In the genomic region with DNA sequence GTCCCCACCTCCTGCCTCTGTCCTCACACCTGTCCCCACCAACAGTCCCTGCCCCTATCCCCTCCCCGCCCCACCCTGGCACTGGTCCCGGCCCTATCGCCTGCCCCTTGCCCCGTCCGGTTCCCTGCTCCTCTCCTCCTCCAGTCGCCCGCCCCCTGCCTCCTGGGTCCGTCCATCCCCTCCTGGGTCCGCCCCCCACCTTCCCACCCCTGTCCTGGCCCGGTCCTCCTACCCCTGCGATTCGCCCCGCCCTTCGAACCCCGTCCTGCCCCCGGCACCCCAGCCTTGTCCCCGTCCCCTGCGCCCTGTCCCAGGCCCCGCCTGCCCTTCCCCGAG, we compare ENCODE assay signal across 8 cellular contexts. TPM values are rescaled to one million over a fixed set of nuclear protein-coding genes. Genes with fewer than 3 reads are reported as not detected.
DNase-seq lines count a peak whose midpoint lies in the region; ATAC-seq and TF ChIP-seq lines count a peak whose summit lies in the region.

No MANE protein-coding gene starts in this region.

- H4K20me1 ChIP-seq in smooth muscle cell (ENCODE audit: low read depth): peaks cover 22% of the 10 kb centered on the region

- H3K4me3 Mint-ChIP-seq in activated CD8-positive, alpha-beta T cell treated with anti-CD3 and anti-CD28 coated beads for 36 hours: peak overlapping the region; percentile 77

- peaks cover 35% of the 10 kb centered on the region for H3K79me2 ChIP-seq in smooth muscle cell (ENCODE audit: low read depth)

- intact Hi-C loops in activated CD8-positive, alpha-beta T cell treated with anti-CD3 and anti-CD28 coated beads for 36 hours (cut with micrococcal nuclease): no loop called here
- intact Hi-C loops in right cardiac atrium (cut with DNase I): no loop called here

- H3K4me1 ChIP-seq in right cardiac atrium (ENCODE audit: control insufficient read depth, insufficient read depth, low read length) (peaks cover 7% of the 10 kb centered on the region), smooth muscle cell (ENCODE audit: low read depth) (no peaks in the 10 kb centered on the region)

- H3K27me3 ChIP-seq in right cardiac atrium (ENCODE audit: control insufficient read depth, insufficient read depth): no peaks in the 10 kb centered on the region
- no peaks in the 10 kb centered on the region for H3K27me3 ChIP-seq in smooth muscle cell (ENCODE audit: low read depth)

- peak overlapping the region; percentile 95 for H3K9ac ChIP-seq in smooth muscle cell (ENCODE audit: low read depth)

- H3K4me1 Mint-ChIP-seq in activated CD8-positive, alpha-beta T cell treated with anti-CD3 and anti-CD28 coated beads for 36 hours (ENCODE audit: low read depth): peaks cover 10% of the 10 kb centered on the region

- WGBS in right cardiac atrium: 3% methylated on average over 20 of the region's 20 CpGs
- WGBS in smooth muscle cell (ENCODE audit: low lambda C conversion rate): no CpG with 5 or more reads among the region's 20 CpGs

- H3K9me3 ChIP-seq in right cardiac atrium (ENCODE audit: control insufficient read depth, low read length): no peaks in the 10 kb centered on the region
- no peaks in the 10 kb centered on the region for H3K9me3 ChIP-seq in smooth muscle cell (replicated peaks; ENCODE audit: low read depth)

- POLR2A ChIA-PET in activated CD8-positive, alpha-beta T cell treated with anti-CD3 and anti-CD28 coated beads for 36 hours (lab: Charles Lee): interaction anchor here (0.6 to 1.5 kb wide), 3 partner anchors 16 to 125 kb away, joined by 3 to 4 read pairs (median 3); no protein-coding TSS in a partner anchor

- H3K36me3 Mint-ChIP-seq in activated CD8-positive, alpha-beta T cell treated with anti-CD3 and anti-CD28 coated beads for 36 hours (ENCODE audit: low read depth): peaks cover 15% of the 10 kb centered on the region

- H3F3A ChIP-seq in smooth muscle cell (ENCODE audit: low read depth): peaks cover 11% of the 10 kb centered on the region

- H3K9me3 Mint-ChIP-seq in activated CD8-positive, alpha-beta T cell treated with anti-CD3 and anti-CD28 coated beads for 36 hours: no peaks in the 10 kb centered on the region

- no peak for DNase-seq in activated CD8-positive, alpha-beta T cell treated with anti-CD3 and anti-CD28 coated beads for 36 hours
- DNase-seq in right cardiac atrium: peak in 2 of 3 donors; percentile 50 to 81
- no peak for DNase-seq in smooth muscle cell (lab: John Stamatoyannopoulos, UW; ENCODE audit: unreplicated experiment)
- DNase-seq in effector CD8-positive, alpha-beta T cell (lab: John Stamatoyannopoulos, UW): no peak
- no peak for DNase-seq in superior temporal gyrus (ENCODE audit: extremely low spot score)
- no peak for DNase-seq in NCI-H2196 (lab: John Stamatoyannopoulos, UW; ENCODE audit: unreplicated experiment)

- H3K27ac ChIP-seq in right cardiac atrium (ENCODE audit: low read length) (peak overlapping the region; percentile 80), smooth muscle cell (ENCODE audit: low read depth) (peak overlapping the region; percentile 63)

- ATAC-seq in GM19351 (IDR thresholded peaks at IDR 0.05; ENCODE audit: unreplicated experiment) (peak; percentile 17), right cardiac atrium (peak; percentile 9 to 50), HG02588 (IDR thresholded peaks at IDR 0.05; ENCODE audit: unreplicated experiment) (no peak)
- ATAC-seq in activated CD8-positive, alpha-beta T cell treated with anti-CD3 and anti-CD28 coated beads for 36 hours: peak; percentile 17

- peak overlapping the region; percentile 73 for H3K27ac Mint-ChIP-seq in activated CD8-positive, alpha-beta T cell treated with anti-CD3 and anti-CD28 coated beads for 36 hours

- no peaks in the 10 kb centered on the region for H3K36me3 ChIP-seq in smooth muscle cell (ENCODE audit: low read depth)

- peak overlapping the region; percentile 73 for H3K4me3 ChIP-seq in right cardiac atrium (ENCODE audit: low read length)
- H3K4me3 ChIP-seq in smooth muscle cell: peak overlapping the region; percentile 99

- H3K27me3 Mint-ChIP-seq in activated CD8-positive, alpha-beta T cell treated with anti-CD3 and anti-CD28 coated beads for 36 hours: no peaks in the 10 kb centered on the region

- peak overlapping the region; percentile 94 for H3K4me2 ChIP-seq in smooth muscle cell

- no peak for TF ChIP-seq CTCF in activated CD8-positive, alpha-beta T cell treated with anti-CD3 and anti-CD28 coated beads for 36 hours (IDR thresholded peaks at IDR 0.05)
- no peak for TF ChIP-seq CTCF in smooth muscle cell (IDR thresholded peaks at IDR 0.05; ENCODE audit: borderline replicate concordance, insufficient read depth, poor library complexity, severe bottlenecking)

- H2AFZ ChIP-seq in smooth muscle cell (ENCODE audit: low read depth): no peak overlapping the region

- CTCF ChIA-PET in activated CD8-positive, alpha-beta T cell treated with anti-CD3 and anti-CD28 coated beads for 36 hours (lab: Charles Lee): no interaction called here

RNA-seq across cellular contexts. Expression of a gene that starts 0.4 kb away (rescaled TPM):
- total RNA-seq in activated CD8-positive, alpha-beta T cell treated with anti-CD3 and anti-CD28 coated beads for 36 hours: 100 to 1,000 TPM; 254 to 270 TPM
- 100 to 1,000 TPM; 279 to 331 (median 301) TPM for total RNA-seq in right cardiac atrium
- polyA plus RNA-seq in right cardiac atrium: 417 TPM
- total RNA-seq in smooth muscle cell: 304 and 306 TPM in 2 replicates
- polyA plus RNA-seq in smooth muscle cell: 492 and 548 TPM in 2 replicates

RNA-seq across cellular contexts. Expression of a gene that starts 13.6 kb away (rescaled TPM):
- total RNA-seq in activated CD8-positive, alpha-beta T cell treated with anti-CD3 and anti-CD28 coated beads for 36 hours: 10 to 100 TPM; 18.5 to 19.1 TPM
- 10 to 100 TPM in 1 of 4 donors, 1 to 10 TPM in 3; 3.0 to 10.8 (median 5.8) TPM for total RNA-seq in right cardiac atrium
- polyA plus RNA-seq in right cardiac atrium: 5.2 TPM
- 3.8 TPM in 2 replicates for total RNA-seq in smooth muscle cell
- 7.5 and 8.0 TPM in 2 replicates for polyA plus RNA-seq in smooth muscle cell

RNA-seq across cellular contexts. Expression of a gene that starts 16.5 kb away (rescaled TPM):
- 100 to 1,000 TPM; 123 to 124 TPM for total RNA-seq in activated CD8-positive, alpha-beta T cell treated with anti-CD3 and anti-CD28 coated beads for 36 hours
- total RNA-seq in right cardiac atrium: 100 to 1,000 TPM; 176 to 227 (median 203) TPM
- 329 TPM for polyA plus RNA-seq in right cardiac atrium
- 110 and 173 TPM in 2 replicates for total RNA-seq in smooth muscle cell
- 381 and 435 TPM in 2 replicates for polyA plus RNA-seq in smooth muscle cell

RNA-seq across cellular contexts. Expression of a gene that starts 20.6 kb away (rescaled TPM):
- total RNA-seq in activated CD8-positive, alpha-beta T cell treated with anti-CD3 and anti-CD28 coated beads for 36 hours: 10 to 100 TPM; 34.8 to 40.5 TPM
- total RNA-seq in right cardiac atrium (10 to 100 TPM in 1 of 4 donors, 1 to 10 TPM in 3; 6.1 to 10.2 (median 8.6) TPM), smooth muscle cell (6.2 and 7.0 TPM in 2 replicates)
- polyA plus RNA-seq in right cardiac atrium (6.7 TPM), smooth muscle cell (15.9 and 18.0 TPM in 2 replicates)

RNA-seq across cellular contexts. Expression of a gene that starts 23.5 kb away (rescaled TPM):
- total RNA-seq in activated CD8-positive, alpha-beta T cell treated with anti-CD3 and anti-CD28 coated beads for 36 hours: 1 to 10 TPM; 5.8 to 6.4 TPM
- total RNA-seq in right cardiac atrium (10 to 100 TPM in 1 of 4 donors, 1 to 10 TPM in 3; 4.4 to 11.5 (median 8.0) TPM), smooth muscle cell (1.2 and 1.8 TPM in 2 replicates)
- polyA plus RNA-seq in right cardiac atrium (4.3 TPM), smooth muscle cell (2.9 and 3.7 TPM in 2 replicates)

Comparison
In these comparisons a context has a peak if more than half of its experiments do, and no peak if none do; other contexts are left out.
1. DNase-seq: peak in right cardiac atrium (2 of 3); none in activated CD8-positive, alpha-beta T cell treated with anti-CD3 and anti-CD28 coated beads for 36 hours (single experiment), smooth muscle cell (single experiment), effector CD8-positive, alpha-beta T cell (single experiment), superior temporal gyrus (single experiment) and NCI-H2196 (single experiment).